ENCODE assay signal across 23 cellular contexts in genomic region chr6:166145751-166146150, GRCh38. TPM values are rescaled to one million over a fixed set of nuclear protein-coding genes. Genes with fewer than 3 reads are reported as not detected.
DNase-seq lines count a peak whose midpoint lies in the region; ATAC-seq and TF ChIP-seq lines count a peak whose summit lies in the region.
"Had no signal": no experiment of that assay in that cellular context is flagged by ENCODE, and none has a peak within 500 bp of the region (broad histone marks: within the 10 kb centered on the region; RNA-seq: fewer than 3 reads in every experiment).

No MANE protein-coding gene starts in this region.

- H3K9me3 ChIP-seq in breast epithelium (peaks cover 8 to 15% of the 10 kb centered on the region in 2 donors), RWPE2 (ENCODE audit: severe bottlenecking) (peaks cover 5% of the 10 kb centered on the region), esophagus muscularis mucosa (peaks cover 0 to 18% (median 7%) of the 10 kb centered on the region in 4 donors), MM.1S (replicated peaks; ENCODE audit: insufficient read depth, low read length) (no peaks in the 10 kb centered on the region), Karpas-422 (ENCODE audit: low read length) (no peaks in the 10 kb centered on the region)

- H3K9ac ChIP-seq in MM.1S (ENCODE audit: low read length) (no peak overlapping the region), Karpas-422 (ENCODE audit: low read length) (no peak overlapping the region)

- intact Hi-C loops in MCF 10A (cut with micrococcal nuclease) (no loop called here), breast epithelium (cut with DNase I; ENCODE audit: low total_unique reads) (no loop called here), esophagus muscularis mucosa (cut with DNase I) (no loop called here), posterior vena cava (cut with DNase I) (no loop called here)

- H3K4me2 ChIP-seq in MM.1S (ENCODE audit: low read depth, low read length) (no peak overlapping the region), Karpas-422 (ENCODE audit: low read depth, low read length, poor library complexity, severe bottlenecking) (no peak overlapping the region)

- H3K79me2 ChIP-seq in MM.1S (ENCODE audit: low read length) = no peaks in the 10 kb centered on the region
- H3K79me2 ChIP-seq in Karpas-422 (ENCODE audit: low read length) = no peaks in the 10 kb centered on the region

- H3K27ac Mint-ChIP-seq in MCF 10A (ENCODE audit: low read depth, unreplicated experiment) = no peak overlapping the region

- no TSS peak for BruUV-seq in MCF 10A (replicated peaks; lab: Mats Ljungman, UMichigan)

- 80% methylated on average over 5 of the region's 5 CpGs for WGBS in esophagus muscularis mucosa

- H3K36me3 Mint-ChIP-seq in MCF 10A (ENCODE audit: insufficient read depth, unreplicated experiment) = no peaks in the 10 kb centered on the region

- H3F3A ChIP-seq in MM.1S (ENCODE audit: insufficient read depth, low read length) = no peaks in the 10 kb centered on the region

- H3K36me3 ChIP-seq in breast epithelium = no peaks in the 10 kb centered on the region
- no peaks in the 10 kb centered on the region for H3K36me3 ChIP-seq in RWPE2 (ENCODE audit: low read depth)
- no peaks in the 10 kb centered on the region for H3K36me3 ChIP-seq in esophagus muscularis mucosa
- no peaks in the 10 kb centered on the region for H3K36me3 ChIP-seq in MM.1S (replicated peaks; ENCODE audit: insufficient read depth, low read length)
- no peaks in the 10 kb centered on the region for H3K36me3 ChIP-seq in Karpas-422 (ENCODE audit: insufficient read depth, low read length)

- no peak for TF ChIP-seq CTCF in MCF 10A (IDR thresholded peaks at IDR 0.05; ENCODE audit: unreplicated experiment)
- no peak for TF ChIP-seq CTCF in breast epithelium (IDR thresholded peaks at IDR 0.05)
- no peak for TF ChIP-seq CTCF in RWPE2 (IDR thresholded peaks at IDR 0.05; ENCODE audit: poor library complexity, severe bottlenecking)
- TF ChIP-seq CTCF in esophagus muscularis mucosa (IDR thresholded peaks at IDR 0.05) = no peak
- TF ChIP-seq CTCF in MM.1S (IDR thresholded peaks at IDR 0.05; ENCODE audit: low read length) = no peak

- H3K27me3 ChIP-seq in breast epithelium (peaks cover 0 to 4% of the 10 kb centered on the region in 2 donors), RWPE2 (ENCODE audit: insufficient read depth, poor library complexity, severe bottlenecking) (no peaks in the 10 kb centered on the region), esophagus muscularis mucosa (peaks cover 0 to 11% (median 0%) of the 10 kb centered on the region in 4 donors), MM.1S (replicated peaks; ENCODE audit: insufficient read depth, low read length) (no peaks in the 10 kb centered on the region), Karpas-422 (ENCODE audit: low read length) (no peaks in the 10 kb centered on the region)

- H3K27ac ChIP-seq in breast epithelium = no peak overlapping the region
- no peak overlapping the region for H3K27ac ChIP-seq in RWPE2 (ENCODE audit: poor library complexity, severe bottlenecking)
- no peak overlapping the region for H3K27ac ChIP-seq in esophagus muscularis mucosa (replicated peaks in 1 of 4)
- H3K27ac ChIP-seq in MM.1S (ENCODE audit: low read length) = no peak overlapping the region
- no peak overlapping the region for H3K27ac ChIP-seq in Karpas-422 (ENCODE audit: low read length)
- H3K27ac ChIP-seq: 22Rv1, HL-60, SK-N-MC had no signal

- ATAC-seq in RWPE2 (ENCODE audit: low read depth) = peak; percentile 84
- ATAC-seq: PC-3 had no signal

- DNase-seq in MCF 10A (ENCODE audit: unreplicated experiment) = peak; percentile 21
- no peak for DNase-seq in breast epithelium (ENCODE audit: low spot score in 2 of 2)
- DNase-seq in RWPE2 (ENCODE audit: low spot score) = no peak
- DNase-seq in esophagus muscularis mucosa (ENCODE audit: extremely low spot score) = peak; percentile 42
- no peak for DNase-seq in posterior vena cava (ENCODE audit: low spot score)
- no peak for DNase-seq in MM.1S
- DNase-seq in Karpas-422 = no peak
- DNase-seq: ACHN; DMS153; DND-41; H7; Kasumi-1; NCI-H2029 treated with DMSO at 0.1 percent for 48 hours; NCI-H446 treated with DMSO at 0.1 percent for 48 hours; NCI-H526; NCI-H82; NK-92 treated with Interleukin-12 subunit alpha and Interleukin-12 subunit beta, amount 100 ng/mL, for 24 hours; PC-3; SHP77 treated with DMSO at 0.1 percent for 48 hours had no signal

- TF ChIP-seq EP300 in esophagus muscularis mucosa (IDR thresholded peaks at IDR 0.05) = no peak

- H3K9me3 Mint-ChIP-seq in MCF 10A (ENCODE audit: unreplicated experiment) = peaks cover 12% of the 10 kb centered on the region

- H4K20me1 ChIP-seq in MM.1S (ENCODE audit: insufficient read depth, low read length) = no peaks in the 10 kb centered on the region
- H4K20me1 ChIP-seq in Karpas-422 (ENCODE audit: insufficient read depth, low read depth, low read length) = no peaks in the 10 kb centered on the region

- H3K4me3 ChIP-seq in breast epithelium (no peak overlapping the region), RWPE2 (ENCODE audit: severe bottlenecking) (no peak overlapping the region), esophagus muscularis mucosa (no peak overlapping the region), MM.1S (ENCODE audit: low read length) (no peak overlapping the region), Karpas-422 (ENCODE audit: low read length) (no peak overlapping the region)
- H3K4me3 ChIP-seq: SK-N-MC had no signal

- POLR2A ChIA-PET in MCF 10A (lab: Yijun Ruan, JAX) = interaction anchor here (0.7 kb wide), 1 partner anchor 452 kb away, joined by 3 read pairs; no protein-coding TSS in a partner anchor

- H3K4me1 Mint-ChIP-seq in MCF 10A (ENCODE audit: insufficient read depth, unreplicated experiment) = no peaks in the 10 kb centered on the region

- no peak for TF ChIP-seq POLR2A in breast epithelium (IDR thresholded peaks at IDR 0.05)
- TF ChIP-seq POLR2A in esophagus muscularis mucosa (IDR thresholded peaks at IDR 0.05; ENCODE audit: low read depth) = no peak

- H3K4me3 Mint-ChIP-seq in MCF 10A (ENCODE audit: unreplicated experiment) = no peak overlapping the region

- H3K9me2 ChIP-seq in MM.1S (replicated peaks; ENCODE audit: insufficient read depth, low read length) (no peaks in the 10 kb centered on the region), Karpas-422 (replicated peaks; ENCODE audit: insufficient read depth, low read length) (no peaks in the 10 kb centered on the region)

- H2AFZ ChIP-seq in MM.1S (ENCODE audit: low read length) (no peak overlapping the region), Karpas-422 (ENCODE audit: low read length) (no peak overlapping the region)

- no peaks in the 10 kb centered on the region for H3K4me1 ChIP-seq in breast epithelium
- no peaks in the 10 kb centered on the region for H3K4me1 ChIP-seq in RWPE2 (ENCODE audit: insufficient read depth, poor library complexity, severe bottlenecking)
- peaks cover 0 to 4% (median 0%) of the 10 kb centered on the region in 4 donors for H3K4me1 ChIP-seq in esophagus muscularis mucosa
- H3K4me1 ChIP-seq in MM.1S (ENCODE audit: low read length) = no peaks in the 10 kb centered on the region
- no peaks in the 10 kb centered on the region for H3K4me1 ChIP-seq in Karpas-422 (ENCODE audit: low read length)

- CTCF ChIA-PET in MCF 10A (lab: Yijun Ruan, JAX) = interaction anchor here (0.6 to 0.8 kb wide), 4 partner anchors 59 to 714 kb away, joined by 3 to 5 read pairs (median 4); no protein-coding TSS in a partner anchor

- no peaks in the 10 kb centered on the region for H3K27me3 Mint-ChIP-seq in MCF 10A (ENCODE audit: insufficient read depth, unreplicated experiment)

RNA-seq across cellular contexts. Expression of gene TBXT, which starts 21.9 kb away (rescaled TPM):
- total RNA-seq in MCF 10A (2022) = not detected in 2 replicates
- total RNA-seq in breast epithelium = not detected
- total RNA-seq in esophagus muscularis mucosa = under 1 TPM in 1 of 4 donors, not detected in 3; 0.17 TPM
- total RNA-seq in posterior vena cava = not detected
- 11.3 and 12.2 TPM in 2 replicates for total RNA-seq in Karpas-422 (2014; rRNA removed; shearing (Covaris generic); ENCODE audit: low replicate concordance)
- total RNA-seq: M059J, PC-3 had no signal

Comparison
In these comparisons a context has a peak if more than half of its experiments do, and no peak if none do; other contexts are left out.
1. DNase-seq: peak in MCF 10A (single experiment) and esophagus muscularis mucosa (single experiment); none in breast epithelium (0 of 2), RWPE2 (single experiment), posterior vena cava (single experiment), MM.1S (single experiment) and Karpas-422 (single experiment).
2. RNA of gene TBXT, which starts 21.9 kb away (total RNA-seq): 11.3 to 12.2 TPM in Karpas-422; not detected in MCF 10A, not detected in breast epithelium, 0.17 TPM in esophagus muscularis mucosa and not detected in posterior vena cava; every median in the first group is over 10 times any median in the second.